10 cellular contexts compared by ENCODE assay signal in genomic region chr1:25198731-25199231, GRCh38. TPM values are rescaled to one million over a fixed set of nuclear protein-coding genes. Genes with fewer than 3 reads are reported as not detected.
A peak's percentile ranks its signal among the peaks of the same experiment; 100 is the strongest.
DNase-seq lines count a peak whose midpoint lies in the region; ATAC-seq, FAIRE-seq and TF ChIP-seq lines count a peak whose summit lies in the region.
"Had no signal": no experiment of that assay in that cellular context is flagged by ENCODE, and none has a peak within 500 bp of the region (broad histone marks: within the 10 kb centered on the region; RNA-seq: fewer than 3 reads in every experiment).

No MANE protein-coding gene starts in this region.

- no peak for FAIRE-seq in kidney (lab: Jason Lieb, UNC)
- FAIRE-seq: GM18507 had no signal

- peaks cover 10% of the 10 kb centered on the region for H3F3A ChIP-seq in neural progenitor cell (ENCODE audit: low read depth)

- no peaks in the 10 kb centered on the region for H3K27me3 Mint-ChIP-seq in CD4-positive, alpha-beta T cell
- H3K27me3 Mint-ChIP-seq in chondrocyte (ENCODE audit: low read depth) (peaks cover 20% of the 10 kb centered on the region), neural progenitor cell (ENCODE audit: insufficient read depth, low read depth) (peaks cover 19% of the 10 kb centered on the region)

- no peak overlapping the region for H3K9ac ChIP-seq in neural progenitor cell
- no peak overlapping the region for H3K9ac ChIP-seq in kidney (ENCODE audit: low read length in 2 of 2)

- CTCF ChIA-PET in CD4-positive, alpha-beta T cell (lab: Charles Lee), result no interaction called here

- no peak for DNase-seq in CD4-positive, alpha-beta T cell
- peak; percentile 91 for DNase-seq in NCI-H1092 treated with DMSO at 0.1 percent for 48 hours (lab: John Stamatoyannopoulos, UW)
- DNase-seq in chondrocyte (ENCODE audit: low spot score), result peak; percentile 50
- DNase-seq in neural progenitor cell (ENCODE audit: low spot score), result peak; percentile 41
- no peak for DNase-seq in kidney
- no peak for DNase-seq in NOMO-1 treated with dmso at 0.1 percent for 144 hours (lab: John Stamatoyannopoulos, UW; ENCODE audit: unreplicated experiment)
- DNase-seq: NCI-H187 treated with DMSO at 0.1 percent for 48 hours had no signal

- H3K79me2 ChIP-seq in neural progenitor cell (ENCODE audit: low read depth), result no peaks in the 10 kb centered on the region

- H3K9me3 Mint-ChIP-seq in CD4-positive, alpha-beta T cell, result no peaks in the 10 kb centered on the region
- H3K9me3 Mint-ChIP-seq in chondrocyte (ENCODE audit: low read depth), result no peaks in the 10 kb centered on the region
- no peaks in the 10 kb centered on the region for H3K9me3 Mint-ChIP-seq in neural progenitor cell

- H3K36me3 ChIP-seq in neural progenitor cell (no peaks in the 10 kb centered on the region), kidney (ENCODE audit: control insufficient read depth in 1 of 2, insufficient read depth in 2 of 2, low read length in 2 of 2) (no peaks in the 10 kb centered on the region)

- no peak overlapping the region for H3K4me3 ChIP-seq in neural progenitor cell
- no peak overlapping the region for H3K4me3 ChIP-seq in kidney (ENCODE audit: low read length in 2 of 2)

- H3K4me1 Mint-ChIP-seq in CD4-positive, alpha-beta T cell (ENCODE audit: low read depth), result peaks cover 18% of the 10 kb centered on the region
- H3K4me1 Mint-ChIP-seq in chondrocyte (ENCODE audit: low read depth), result peaks cover 11% of the 10 kb centered on the region
- peaks cover 29% of the 10 kb centered on the region for H3K4me1 Mint-ChIP-seq in neural progenitor cell

- H3K4me3 Mint-ChIP-seq in CD4-positive, alpha-beta T cell, result peak overlapping the region; percentile 13
- H3K4me3 Mint-ChIP-seq in chondrocyte (ENCODE audit: unreplicated experiment) (no peak overlapping the region), neural progenitor cell (no peak overlapping the region)

- POLR2A ChIA-PET in CD4-positive, alpha-beta T cell (lab: Charles Lee), result no interaction called here

- no peak overlapping the region for H3K27ac ChIP-seq in CD4-positive, alpha-beta T cell (ENCODE audit: low read depth, low read length)
- H3K27ac ChIP-seq in neural progenitor cell, result no peak overlapping the region
- H3K27ac ChIP-seq in kidney (ENCODE audit: low read depth in 2 of 2, low read length in 2 of 2), result no peak overlapping the region

- no peak overlapping the region for H3K4me2 ChIP-seq in neural progenitor cell

- H2AFZ ChIP-seq in neural progenitor cell (replicated peaks), result peak overlapping the region; percentile 43

- intact Hi-C loops in CD4-positive, alpha-beta T cell (cut with DNase I, micrococcal nuclease), result no loop called here
- intact Hi-C loops in kidney (cut with DNase I), result no loop called here

- no peaks in the 10 kb centered on the region for H3K9me3 ChIP-seq in CD4-positive, alpha-beta T cell (ENCODE audit: control insufficient read depth, low read length)
- no peaks in the 10 kb centered on the region for H3K9me3 ChIP-seq in neural progenitor cell (ENCODE audit: low read depth)
- no peaks in the 10 kb centered on the region for H3K9me3 ChIP-seq in kidney (ENCODE audit: control insufficient read depth in 1 of 2, low read length in 2 of 2)

- no peak for TF ChIP-seq CTCF in CD4-positive, alpha-beta T cell (IDR thresholded peaks at IDR 0.05)
- TF ChIP-seq CTCF in chondrocyte (IDR thresholded peaks at IDR 0.05) (peak; percentile 33), neural progenitor cell (IDR thresholded peaks at IDR 0.05) (peak; percentile 22), kidney (IDR thresholded peaks at IDR 0.05; ENCODE audit: borderline replicate concordance, extremely low read depth, insufficient read depth) (no peak)

- ATAC-seq in CD4-positive, alpha-beta T cell (ENCODE audit: poor library complexity), result peak; percentile 51
- ATAC-seq in GM18867 (IDR thresholded peaks at IDR 0.05; ENCODE audit: unreplicated experiment) (no peak), GM18498 (IDR thresholded peaks at IDR 0.05; ENCODE audit: unreplicated experiment) (no peak)

- H4K20me1 ChIP-seq in neural progenitor cell (ENCODE audit: low read depth), result no peaks in the 10 kb centered on the region

- peaks cover 21% of the 10 kb centered on the region for H3K4me1 ChIP-seq in neural progenitor cell
- peaks cover 0 to 2% of the 10 kb centered on the region in 2 donors for H3K4me1 ChIP-seq in kidney (ENCODE audit: control insufficient read depth in 1 of 2, insufficient read depth in 1 of 2, low read depth in 1 of 2, low read length in 2 of 2)

- no peaks in the 10 kb centered on the region for H3K27me3 ChIP-seq in CD4-positive, alpha-beta T cell (ENCODE audit: control insufficient read depth, insufficient read depth, low read length)
- H3K27me3 ChIP-seq in neural progenitor cell, result no peaks in the 10 kb centered on the region

- H3K36me3 Mint-ChIP-seq in CD4-positive, alpha-beta T cell (ENCODE audit: low read depth), result no peaks in the 10 kb centered on the region
- no peaks in the 10 kb centered on the region for H3K36me3 Mint-ChIP-seq in chondrocyte (ENCODE audit: low read depth)
- no peaks in the 10 kb centered on the region for H3K36me3 Mint-ChIP-seq in neural progenitor cell

- no peak overlapping the region for H3K27ac Mint-ChIP-seq in CD4-positive, alpha-beta T cell
- H3K27ac Mint-ChIP-seq in chondrocyte (ENCODE audit: unreplicated experiment) (peak overlapping the region; percentile 67), neural progenitor cell (no peak overlapping the region)

RNA-seq across cellular contexts. Expression of gene SYF2, which starts 33.5 kb away (rescaled TPM):
- 10 to 100 TPM; 93.3 to 98.9 TPM for total RNA-seq in CD4-positive, alpha-beta T cell
- total RNA-seq in chondrocyte (23.2 to 25.9 TPM (median 24.3 TPM) in 3 replicates), neural progenitor cell (ENCODE audit: low replicate concordance) (62.5 and 114 TPM in 2 replicates), kidney (53.8 TPM)
- polyA plus RNA-seq in kidney (ENCODE audit: insufficient read depth, low read depth, low replicate concordance), result 91.5 TPM

RNA-seq across cellular contexts. Expression of gene RSRP1, which starts 48.5 kb away (rescaled TPM):
- 100 to 1,000 TPM; 395 to 428 TPM for total RNA-seq in CD4-positive, alpha-beta T cell
- total RNA-seq in chondrocyte, result 68.5 to 96.7 TPM (median 76.4 TPM) in 3 replicates
- 102 and 131 TPM in 2 replicates for total RNA-seq in neural progenitor cell (ENCODE audit: low replicate concordance)
- 123 TPM for total RNA-seq in kidney
- 118 TPM for polyA plus RNA-seq in kidney (ENCODE audit: insufficient read depth, low read depth, low replicate concordance)

Comparison
In these comparisons a context has a peak if more than half of its experiments do, and no peak if none do; other contexts are left out.
1. DNase-seq: peak in NCI-H1092 treated with DMSO at 0.1 percent for 48 hours (single experiment), chondrocyte (single experiment) and neural progenitor cell (single experiment); none in CD4-positive, alpha-beta T cell (0 of 10), kidney (single experiment) and NOMO-1 treated with dmso at 0.1 percent for 144 hours (single experiment).
2. CTCF ChIP-seq: peak in chondrocyte (single experiment) and neural progenitor cell (single experiment); none in CD4-positive, alpha-beta T cell (single experiment) and kidney (single experiment).